Comparison of ENCODE assay signal across 9 cellular contexts in genomic region chr12:52410760-52411159, GRCh38. TPM values are rescaled to one million over a fixed set of nuclear protein-coding genes. Genes with fewer than 3 reads are reported as not detected.
"Had no signal": no experiment of that assay in that cellular context is flagged by ENCODE, and none has a peak within 500 bp of the region (broad histone marks: within the 10 kb centered on the region; RNA-seq: fewer than 3 reads in every experiment).

No MANE protein-coding gene starts in this region.

RNA-seq across cellular contexts. Expression of gene KRT82, which starts 4.6 kb away (rescaled TPM):
- total RNA-seq: LHCN-M2, MCF 10A, NCI-H460, OCI-LY7, PC-9, Right ventricle myocardium inferior, RPMI7951, SJSA1 had no signal
- polyA plus RNA-seq: SK-N-SH had no signal

RNA-seq across cellular contexts. Expression of gene KRT75, which starts 23.4 kb away (rescaled TPM):
- total RNA-seq: LHCN-M2, MCF 10A, NCI-H460, OCI-LY7, PC-9, Right ventricle myocardium inferior, RPMI7951, SJSA1 had no signal
- polyA plus RNA-seq: SK-N-SH had no signal

RNA-seq across cellular contexts. Expression of gene KRT84, which starts 25.3 kb away (rescaled TPM):
- total RNA-seq: LHCN-M2, MCF 10A, NCI-H460, OCI-LY7, PC-9, Right ventricle myocardium inferior, RPMI7951, SJSA1 had no signal
- polyA plus RNA-seq: SK-N-SH had no signal

RNA-seq across cellular contexts. Expression of gene KRT6B, which starts 41.2 kb away (rescaled TPM):
- total RNA-seq: LHCN-M2, NCI-H460, OCI-LY7, Right ventricle myocardium inferior, RPMI7951, SJSA1 had no signal
- polyA plus RNA-seq: SK-N-SH had no signal

RNA-seq across cellular contexts. Expression of gene KRT85, which starts 43.5 kb away (rescaled TPM):
- total RNA-seq: LHCN-M2, NCI-H460, OCI-LY7, PC-9, Right ventricle myocardium inferior, RPMI7951, SJSA1 had no signal
- polyA plus RNA-seq: SK-N-SH had no signal
